Comparison of ENCODE assay signal across 9 cellular contexts in the genomic region with DNA sequence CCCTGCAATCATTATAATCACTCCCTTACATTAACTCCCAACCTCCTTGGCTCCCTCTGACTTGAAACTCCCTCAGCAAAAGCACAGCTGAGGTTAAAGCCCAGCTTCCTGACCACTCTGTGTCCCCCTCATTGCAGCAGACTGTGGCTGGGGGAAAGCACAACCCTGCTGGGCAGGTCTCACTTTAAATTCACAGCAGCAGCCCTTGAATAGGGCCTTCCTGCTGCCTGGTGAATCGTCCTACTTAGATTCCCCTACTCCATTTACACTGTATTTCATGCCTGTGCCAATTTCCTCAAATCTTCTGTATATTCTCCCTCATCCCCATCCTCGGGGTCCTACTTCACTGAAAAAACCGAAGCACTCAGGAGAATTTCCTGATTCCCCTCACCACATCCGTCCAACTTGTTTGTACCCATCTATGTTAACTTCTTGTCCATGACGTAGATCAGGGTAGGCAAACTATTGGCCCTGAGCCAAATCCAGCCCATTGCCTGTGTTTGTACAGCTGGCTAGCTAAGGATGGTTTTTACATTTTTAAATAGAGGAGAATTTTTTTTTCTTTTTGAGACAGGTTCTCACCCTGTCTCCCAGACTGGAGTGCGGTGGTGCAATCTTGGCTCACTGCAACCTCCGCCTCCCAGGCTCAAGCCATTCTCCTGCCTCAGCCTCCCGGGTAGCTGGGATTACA.
DNase-seq lines count a peak whose midpoint lies in the region; ATAC-seq and TF ChIP-seq lines count a peak whose summit lies in the region.
"Had no signal": no experiment of that assay in that cellular context is flagged by ENCODE, and none has a peak within 500 bp of the region (broad histone marks: within the 10 kb centered on the region; RNA-seq: fewer than 3 reads in every experiment).

No MANE protein-coding gene starts in this region.

- no peak overlapping the region; the same call in 1 of the 2 replicates for H2AFZ ChIP-seq in OCI-LY1 (ENCODE audit: low read length)

- H3K9me3 ChIP-seq in OCI-LY1 (ENCODE audit: low read length) = no peaks in the 10 kb centered on the region

- no peaks in the 10 kb centered on the region for H4K20me1 ChIP-seq in OCI-LY1 (ENCODE audit: insufficient read depth, low read length)

- ATAC-seq in GM21367 (IDR thresholded peaks at IDR 0.05; ENCODE audit: unreplicated experiment) (no peak), GM18502 (IDR thresholded peaks at IDR 0.05; ENCODE audit: poor library complexity, unreplicated experiment) (no peak), HG02610 (IDR thresholded peaks at IDR 0.05; ENCODE audit: unreplicated experiment) (no peak)
- ATAC-seq: HCT116 had no signal

- peaks cover 36% of the 10 kb centered on the region for H3K4me1 ChIP-seq in OCI-LY1 (ENCODE audit: insufficient read depth, low read length, severe bottlenecking)

- H3K27me3 ChIP-seq in OCI-LY1 (ENCODE audit: insufficient read depth, low read length) = no peaks in the 10 kb centered on the region

- no peaks in the 10 kb centered on the region for H3K79me2 ChIP-seq in OCI-LY1 (ENCODE audit: insufficient read depth, low read length)

- H3K27ac ChIP-seq in OCI-LY1 (ENCODE audit: low read depth, low read length, poor library complexity, severe bottlenecking) = peak overlapping the region; percentile 88

- H3K9ac ChIP-seq in OCI-LY1 (ENCODE audit: low read length) = peak overlapping the region; percentile 20; the same call in 1 of the 2 replicates

- H3F3A ChIP-seq in OCI-LY1 (ENCODE audit: insufficient read depth, low read length) = no peaks in the 10 kb centered on the region

- no peaks in the 10 kb centered on the region for H3K9me2 ChIP-seq in OCI-LY1 (ENCODE audit: low read depth, low read length)

- peak overlapping the region; percentile 38 for H3K4me3 ChIP-seq in OCI-LY1 (ENCODE audit: low read depth, low read length, poor library complexity, severe bottlenecking)
- H3K4me3 ChIP-seq in choroid plexus epithelial cell (ENCODE audit: low read depth, low read length) = no peak overlapping the region
- H3K4me3 ChIP-seq in skeletal muscle cell (ENCODE audit: low read depth, low read length) = no peak overlapping the region

- TF ChIP-seq CTCF in OCI-LY1 (IDR thresholded peaks at IDR 0.05; ENCODE audit: low read length) (no peak), choroid plexus epithelial cell (conservative IDR thresholded peaks at IDR 0.05; ENCODE audit: low read depth, low read length) (no peak)

- DNase-seq in NCI-H1092 (lab: John Stamatoyannopoulos, UW) = peak; percentile 89
- DNase-seq in choroid plexus epithelial cell (ENCODE audit: low read depth) = peak; percentile 94
- DNase-seq in skeletal muscle cell (ENCODE audit: low read depth) = peak; percentile 66
- no peak for DNase-seq in AG20443 (ENCODE audit: low spot score)

- H3K36me3 ChIP-seq in OCI-LY1 (ENCODE audit: insufficient read depth, low read length) = no peaks in the 10 kb centered on the region

- peak overlapping the region; percentile 57 for H3K4me2 ChIP-seq in OCI-LY1 (ENCODE audit: low read length)
